16 cellular contexts compared by ENCODE assay signal in genomic region chr11:65053826-65054503, GRCh38. TPM values are rescaled to one million over a fixed set of nuclear protein-coding genes. Genes with fewer than 3 reads are reported as not detected.
DNase-seq lines count a peak whose midpoint lies in the region; ATAC-seq and TF ChIP-seq lines count a peak whose summit lies in the region.
"Had no signal": no experiment of that assay in that cellular context is flagged by ENCODE, and none has a peak within 500 bp of the region (broad histone marks: within the 10 kb centered on the region; RNA-seq: fewer than 3 reads in every experiment).

No MANE protein-coding gene starts in this region.

- H3K27ac ChIP-seq in OCI-LY1 (ENCODE audit: low read depth, low read length, poor library complexity, severe bottlenecking), result no peak overlapping the region
- H3K27ac ChIP-seq: left lung, stomach had no signal

- no peaks in the 10 kb centered on the region for H3K9me3 Mint-ChIP-seq in naive thymus-derived CD8-positive, alpha-beta T cell
- H3K9me3 Mint-ChIP-seq: H9 had no signal

- POLR2A ChIA-PET in naive thymus-derived CD8-positive, alpha-beta T cell (lab: Charles Lee), result interaction anchor here (0.6 to 1.0 kb wide), 2 partner anchors 8 to 43 kb away, joined by 3 read pairs; no protein-coding TSS in a partner anchor

- peak; percentile 47 for DNase-seq in activated CD8-positive, alpha-beta memory T cell treated with anti-CD3 and anti-CD28 coated beads, Interleukin-2, amount 50 U/mL, for 48 hours
- no peak for DNase-seq in activated CD8-positive, alpha-beta memory T cell treated with anti-CD3 and anti-CD28 coated beads, Interleukin-2, amount 50 U/mL, for 4 hours
- peak; percentile 68 for DNase-seq in activated effector memory CD4-positive, alpha-beta T cell treated with anti-CD3 and anti-CD28 coated beads, Interleukin-2, amount 50 U/mL, for 16 hours
- DNase-seq in naive thymus-derived CD8-positive, alpha-beta T cell, result peak in 5 of 10 donors; percentile 8 to 36 (median 19)
- DNase-seq in cerebellar cortex (ENCODE audit: low spot score) (no peak), NCI-H1092 treated with DMSO at 0.1 percent for 48 hours (lab: John Stamatoyannopoulos, UW) (no peak), superior temporal gyrus (ENCODE audit: extremely low spot score) (no peak)
- DNase-seq: anterior cingulate cortex, Calu3, H9, KBM-7, NCI-H1417 treated with DMSO at 0.1 percent for 48 hours, NCI-H510A, stomach had no signal

- H3K4me3 Mint-ChIP-seq in naive thymus-derived CD8-positive, alpha-beta T cell, result peak overlapping the region in 9 of 10 donors; percentile 57 to 86 (median 73)
- H3K4me3 Mint-ChIP-seq: H9 had no signal

- peaks cover 11 to 20% (median 14%) of the 10 kb centered on the region in 4 donors for H3K4me1 Mint-ChIP-seq in naive thymus-derived CD8-positive, alpha-beta T cell
- H3K4me1 Mint-ChIP-seq: H9 had no signal

- no peak overlapping the region for H2AFZ ChIP-seq in OCI-LY1 (ENCODE audit: low read length)

- H3K27me3 Mint-ChIP-seq in naive thymus-derived CD8-positive, alpha-beta T cell, result no peaks in the 10 kb centered on the region

- no peaks in the 10 kb centered on the region for H3F3A ChIP-seq in OCI-LY1 (ENCODE audit: insufficient read depth, low read length)

- peak overlapping the region; percentile 38; the same call in 1 of the 2 replicates for H3K4me2 ChIP-seq in OCI-LY1 (ENCODE audit: low read length)

- H3K36me3 ChIP-seq in OCI-LY1 (ENCODE audit: insufficient read depth, low read length), result no peaks in the 10 kb centered on the region
- H3K36me3 ChIP-seq: left lung, stomach had no signal

- no peaks in the 10 kb centered on the region for H3K9me2 ChIP-seq in OCI-LY1 (ENCODE audit: low read depth, low read length)

- no peak overlapping the region; the same call in 1 of the 2 replicates for H3K9ac ChIP-seq in OCI-LY1 (ENCODE audit: low read length)

- no peaks in the 10 kb centered on the region for H3K36me3 Mint-ChIP-seq in naive thymus-derived CD8-positive, alpha-beta T cell

- no peak overlapping the region for H3K4me3 ChIP-seq in OCI-LY1 (ENCODE audit: low read depth, low read length, poor library complexity, severe bottlenecking)
- H3K4me3 ChIP-seq: left lung, stomach had no signal

- no peaks in the 10 kb centered on the region for H3K79me2 ChIP-seq in OCI-LY1 (ENCODE audit: insufficient read depth, low read length)

- H4K20me1 ChIP-seq in OCI-LY1 (ENCODE audit: insufficient read depth, low read length), result no peaks in the 10 kb centered on the region

- peak; percentile 65 to 83 for ATAC-seq in naive thymus-derived CD8-positive, alpha-beta T cell
- ATAC-seq: left lung had no signal

- no peaks in the 10 kb centered on the region for H3K27me3 ChIP-seq in OCI-LY1 (ENCODE audit: insufficient read depth, low read length)
- H3K27me3 ChIP-seq: left lung had no signal

- peaks cover 18% of the 10 kb centered on the region for H3K4me1 ChIP-seq in OCI-LY1 (ENCODE audit: insufficient read depth, low read length, severe bottlenecking)
- H3K4me1 ChIP-seq: left lung, stomach had no signal

- TF ChIP-seq CTCF in OCI-LY1 (IDR thresholded peaks at IDR 0.05; ENCODE audit: low read length), result no peak

- H3K27ac Mint-ChIP-seq in naive thymus-derived CD8-positive, alpha-beta T cell, result peak overlapping the region; percentile 56 to 98 (median 84)

- no peaks in the 10 kb centered on the region for H3K9me3 ChIP-seq in OCI-LY1 (ENCODE audit: low read length)
- H3K9me3 ChIP-seq: left lung, stomach had no signal

RNA-seq across cellular contexts. Expression of gene NAALADL1, which starts 4.4 kb away (rescaled TPM):
- total RNA-seq in naive thymus-derived CD8-positive, alpha-beta T cell, result 10 to 100 TPM; 30.1 to 33.9 TPM
- 10 to 100 TPM; 14.0 to 22.2 (median 14.3) TPM for polyA plus RNA-seq in naive thymus-derived CD8-positive, alpha-beta T cell
- total RNA-seq: Calu3 had no signal

RNA-seq across cellular contexts. Expression of gene SAC3D1, which starts 13.0 kb away (rescaled TPM):
- total RNA-seq in naive thymus-derived CD8-positive, alpha-beta T cell, result 1 to 10 TPM; 6.7 to 9.4 TPM
- polyA plus RNA-seq in naive thymus-derived CD8-positive, alpha-beta T cell, result 10 to 100 TPM in 2 of 3 donors, 1 to 10 TPM in 1; 6.7 to 13.9 (median 10.7) TPM

RNA-seq across cellular contexts. Expression of gene SNX15, which starts 26.7 kb away (rescaled TPM):
- total RNA-seq in naive thymus-derived CD8-positive, alpha-beta T cell, result 10 to 100 TPM; 27.3 to 29.6 TPM
- 10 to 100 TPM; 10.5 to 11.9 (median 11.9) TPM for polyA plus RNA-seq in naive thymus-derived CD8-positive, alpha-beta T cell

RNA-seq across cellular contexts. Expression of gene CDCA5, which starts 29.9 kb away (rescaled TPM):
- 1 to 10 TPM in 1 of 2 experiments, under 1 TPM in 1; 0.60 to 1.0 TPM for total RNA-seq in naive thymus-derived CD8-positive, alpha-beta T cell
- under 1 TPM; 0.22 to 0.90 (median 0.35) TPM for polyA plus RNA-seq in naive thymus-derived CD8-positive, alpha-beta T cell

RNA-seq across cellular contexts. Expression of gene ZFPL1, which starts 30.1 kb away (rescaled TPM):
- total RNA-seq in naive thymus-derived CD8-positive, alpha-beta T cell, result 10 to 100 TPM; 49.4 to 50.5 TPM
- 10 to 100 TPM; 21.5 to 33.1 (median 24.9) TPM for polyA plus RNA-seq in naive thymus-derived CD8-positive, alpha-beta T cell

Comparison
In these comparisons a context has a peak if more than half of its experiments do, and no peak if none do; other contexts are left out.
1. DNase-seq: peak in activated CD8-positive, alpha-beta memory T cell treated with anti-CD3 and anti-CD28 coated beads, Interleukin-2, amount 50 U/mL, for 48 hours (single experiment) and activated effector memory CD4-positive, alpha-beta T cell treated with anti-CD3 and anti-CD28 coated beads, Interleukin-2, amount 50 U/mL, for 16 hours (single experiment); none in activated CD8-positive, alpha-beta memory T cell treated with anti-CD3 and anti-CD28 coated beads, Interleukin-2, amount 50 U/mL, for 4 hours (single experiment), cerebellar cortex (single experiment), NCI-H1092 treated with DMSO at 0.1 percent for 48 hours (single experiment) and superior temporal gyrus (single experiment).